24 cellular contexts compared by ENCODE assay signal in genomic region chr10:91050371-91051034, GRCh38.
DNase-seq lines count a peak whose midpoint lies in the region; ATAC-seq and TF ChIP-seq lines count a peak whose summit lies in the region.
"Had no signal": no experiment of that assay in that cellular context is flagged by ENCODE, and none has a peak within 500 bp of the region (broad histone marks: within the 10 kb centered on the region; RNA-seq: fewer than 3 reads in every experiment).

No MANE protein-coding gene starts in this region.

- H3K9me3 Mint-ChIP-seq in WTC11, result no peaks in the 10 kb centered on the region
- no peaks in the 10 kb centered on the region for H3K9me3 Mint-ChIP-seq in CD8-positive, alpha-beta T cell
- H3K9me3 Mint-ChIP-seq: activated naive CD4-positive, alpha-beta T cell treated with anti-CD3 and anti-CD28 coated beads, Interleukin-2, amount 50 U/mL, for 72 hours; activated T-cell treated with anti-CD3 and anti-CD28 coated beads, Interleukin-2, amount 50 U/mL, for 72 hours; CD8-positive, alpha-beta memory T cell; effector memory CD8-positive, alpha-beta T cell; T-helper 2 cell treated with Interferon-gamma antibody and Interleukin-4, amounts not matched to agents 5 μg/mL and 100 μg/mL, for 36 hours had no signal

- no peaks in the 10 kb centered on the region for H3K27me3 ChIP-seq in CD8-positive, alpha-beta T cell (ENCODE audit: insufficient read depth, low read length)
- H3K27me3 ChIP-seq: pancreas had no signal

- no peaks in the 10 kb centered on the region for H3K36me3 ChIP-seq in CD8-positive, alpha-beta T cell (ENCODE audit: insufficient read depth, low read length)
- H3K36me3 ChIP-seq: pancreas had no signal

- H3K9me3 ChIP-seq in CD8-positive, alpha-beta T cell (ENCODE audit: low read length), result no peaks in the 10 kb centered on the region
- H3K9me3 ChIP-seq: pancreas had no signal

- no peaks in the 10 kb centered on the region for H3K4me1 ChIP-seq in CD8-positive, alpha-beta T cell (ENCODE audit: insufficient read depth, low read length)
- H3K4me1 ChIP-seq: pancreas had no signal

- peaks cover 16% of the 10 kb centered on the region for H3K4me1 Mint-ChIP-seq in WTC11
- no peaks in the 10 kb centered on the region for H3K4me1 Mint-ChIP-seq in CD8-positive, alpha-beta T cell (ENCODE audit: low read depth)

- peak; percentile 43 for DNase-seq in ELF-1 (ENCODE audit: low read depth, low spot score)
- DNase-seq in WTC11 (ENCODE audit: low spot score), result no peak
- peak; percentile 36 for DNase-seq in fibroblast of villous mesenchyme (ENCODE audit: low read depth)
- DNase-seq in omental fat pad (ENCODE audit: low spot score), result no peak
- no peak for DNase-seq in NCI-H1417 (lab: John Stamatoyannopoulos, UW)
- no peak for DNase-seq in CD8-positive, alpha-beta T cell
- DNase-seq in NCI-H748 (lab: John Stamatoyannopoulos, UW; ENCODE audit: unreplicated experiment), result no peak
- DNase-seq: activated CD4-positive, CD25-positive, alpha-beta regulatory T cell; activated CD8-positive, alpha-beta T cell treated with anti-CD3 and anti-CD28 coated beads, Interleukin-2, amount 10 ng/mL, durations not matched to agents 7 days and 5 days; activated T-cell treated with anti-CD3 and anti-CD28 coated beads, Interleukin-2, amount 50 U/mL, for 72 hours; caudate nucleus; CD8-positive, alpha-beta memory T cell; DND-41; effector memory CD8-positive, alpha-beta T cell; hypothalamus; NCI-H1092 treated with DMSO at 0.1 percent for 48 hours; NCI-H2171; NCI-H82; pancreas had no signal

- TF ChIP-seq CTCF in WTC11 (IDR thresholded peaks at IDR 0.05) (no peak), fibroblast of villous mesenchyme (IDR thresholded peaks at IDR 0.05; ENCODE audit: insufficient read depth, low read depth, low read length) (no peak), omental fat pad (IDR thresholded peaks at IDR 0.05) (no peak)
- no peak for TF ChIP-seq CTCF in CD8-positive, alpha-beta T cell (IDR thresholded peaks at IDR 0.05)

- H3K4me3 Mint-ChIP-seq in WTC11, result no peak overlapping the region
- no peak overlapping the region for H3K4me3 Mint-ChIP-seq in CD8-positive, alpha-beta T cell
- H3K4me3 Mint-ChIP-seq: activated CD8-positive, alpha-beta T cell treated with anti-CD3 and anti-CD28 coated beads, Interleukin-2, amount 10 ng/mL, durations not matched to agents 7 days and 5 days; activated T-cell treated with anti-CD3 and anti-CD28 coated beads, Interleukin-2, amount 50 U/mL, for 72 hours; CD8-positive, alpha-beta memory T cell; effector memory CD8-positive, alpha-beta T cell; T-helper 2 cell treated with Interferon-gamma antibody and Interleukin-4, amounts not matched to agents 5 μg/mL and 100 μg/mL, for 36 hours had no signal

- ATAC-seq in WTC11 (peak; percentile 65), omental fat pad (ENCODE audit: low FRiP score) (peak; percentile 35), GM19463 (IDR thresholded peaks at IDR 0.05; ENCODE audit: unreplicated experiment) (no peak)
- ATAC-seq in CD8-positive, alpha-beta T cell, result no peak
- ATAC-seq: activated CD8-positive, alpha-beta T cell treated with anti-CD3 and anti-CD28 coated beads, Interleukin-2, amount 10 ng/mL, durations not matched to agents 7 days and 5 days; activated naive CD4-positive, alpha-beta T cell treated with anti-CD3 and anti-CD28 coated beads, Interleukin-2, amount 50 U/mL, for 72 hours; activated T-cell treated with anti-CD3 and anti-CD28 coated beads, Interleukin-2, amount 50 U/mL, for 72 hours; effector memory CD8-positive, alpha-beta T cell; HCT116; left lobe of liver; pancreas had no signal

- H3K36me3 Mint-ChIP-seq in WTC11, result no peaks in the 10 kb centered on the region
- H3K36me3 Mint-ChIP-seq in CD8-positive, alpha-beta T cell, result no peaks in the 10 kb centered on the region
- H3K36me3 Mint-ChIP-seq: activated naive CD4-positive, alpha-beta T cell treated with anti-CD3 and anti-CD28 coated beads, Interleukin-2, amount 50 U/mL, for 72 hours; CD8-positive, alpha-beta memory T cell had no signal

- H3K27ac ChIP-seq in CD8-positive, alpha-beta T cell (ENCODE audit: low read depth, low read length), result no peak overlapping the region
- H3K27ac ChIP-seq: pancreas had no signal

- H3K27ac Mint-ChIP-seq in WTC11, result no peak overlapping the region
- no peak overlapping the region for H3K27ac Mint-ChIP-seq in CD8-positive, alpha-beta T cell
- H3K27ac Mint-ChIP-seq: activated CD8-positive, alpha-beta T cell treated with anti-CD3 and anti-CD28 coated beads, Interleukin-2, amount 10 ng/mL, durations not matched to agents 7 days and 5 days; activated naive CD4-positive, alpha-beta T cell treated with anti-CD3 and anti-CD28 coated beads, Interleukin-2, amount 50 U/mL, for 72 hours; activated T-cell treated with anti-CD3 and anti-CD28 coated beads, Interleukin-2, amount 50 U/mL, for 72 hours; CD8-positive, alpha-beta memory T cell; effector memory CD8-positive, alpha-beta T cell; T-helper 2 cell treated with Interferon-gamma antibody and Interleukin-4, amounts not matched to agents 5 μg/mL and 100 μg/mL, for 36 hours had no signal

- H3K27me3 Mint-ChIP-seq in WTC11 (ENCODE audit: low read depth), result no peaks in the 10 kb centered on the region
- H3K27me3 Mint-ChIP-seq in CD8-positive, alpha-beta T cell (ENCODE audit: low read depth), result peaks cover 7% of the 10 kb centered on the region

- H3K4me3 ChIP-seq in fibroblast of villous mesenchyme (ENCODE audit: low read depth, low read length), result no peak overlapping the region
- H3K4me3 ChIP-seq in CD8-positive, alpha-beta T cell (ENCODE audit: low read depth, low read length), result no peak overlapping the region
- H3K4me3 ChIP-seq: pancreas had no signal

- CTCF ChIA-PET in WTC11 (lab: Charles Lee), result interaction anchor here (1.2 to 1.7 kb wide), 3 partner anchors 140 to 248 kb away, joined by 3 to 6 read pairs (median 4); no protein-coding TSS in a partner anchor
- CTCF ChIA-PET in CD8-positive, alpha-beta T cell (lab: Charles Lee), result interaction anchor here (1.0 to 1.6 kb wide), 2 partner anchors 70 to 200 kb away, joined by 3 to 4 read pairs; no protein-coding TSS in a partner anchor

- intact Hi-C loops in CD8-positive, alpha-beta T cell (cut with DNase I, micrococcal nuclease), result no loop called here

- POLR2A ChIA-PET in WTC11 (lab: Charles Lee), result no interaction called here
- POLR2A ChIA-PET in CD8-positive, alpha-beta T cell (lab: Charles Lee), result no interaction called here

TF ChIP-seq in WTC11, 78 proteins besides CTCF, POLR2A, EP300 and RAD21 (continues in another document):
- no peak for TF ChIP-seq FOXP1 (CRISPR knock-in tag; IDR thresholded peaks at IDR 0.05; ENCODE audit: borderline replicate concordance)
- no peak for TF ChIP-seq FOXJ3 (CRISPR knock-in tag; IDR thresholded peaks at IDR 0.05; ENCODE audit: borderline replicate concordance)
- TF ChIP-seq NR2C2 (CRISPR knock-in tag; IDR thresholded peaks at IDR 0.05), result no peak
- TF ChIP-seq ZBTB43 (CRISPR knock-in tag; IDR thresholded peaks at IDR 0.05), result no peak
- no peak for TF ChIP-seq SMAD4 (CRISPR knock-in tag; IDR thresholded peaks at IDR 0.05)
- TF ChIP-seq ZNF425 (CRISPR knock-in tag; conservative IDR thresholded peaks at IDR 0.05), result no peak
- TF ChIP-seq ZBTB21 (CRISPR knock-in tag; IDR thresholded peaks at IDR 0.05; ENCODE audit: borderline replicate concordance), result no peak
- TF ChIP-seq ATF2 (CRISPR knock-in tag; IDR thresholded peaks at IDR 0.05; ENCODE audit: borderline replicate concordance, low read depth), result no peak

Comparison
In these comparisons a context has a peak if more than half of its experiments do, and no peak if none do; other contexts are left out.
1. DNase-seq: peak in ELF-1 (single experiment) and fibroblast of villous mesenchyme (single experiment); none in WTC11 (single experiment), omental fat pad (single experiment), NCI-H1417 (0 of 3), CD8-positive, alpha-beta T cell (0 of 7) and NCI-H748 (single experiment).
2. ATAC-seq: peak in WTC11 (single experiment) and omental fat pad (single experiment); none in GM19463 (single experiment) and CD8-positive, alpha-beta T cell (single experiment).